In the genomic region with DNA sequence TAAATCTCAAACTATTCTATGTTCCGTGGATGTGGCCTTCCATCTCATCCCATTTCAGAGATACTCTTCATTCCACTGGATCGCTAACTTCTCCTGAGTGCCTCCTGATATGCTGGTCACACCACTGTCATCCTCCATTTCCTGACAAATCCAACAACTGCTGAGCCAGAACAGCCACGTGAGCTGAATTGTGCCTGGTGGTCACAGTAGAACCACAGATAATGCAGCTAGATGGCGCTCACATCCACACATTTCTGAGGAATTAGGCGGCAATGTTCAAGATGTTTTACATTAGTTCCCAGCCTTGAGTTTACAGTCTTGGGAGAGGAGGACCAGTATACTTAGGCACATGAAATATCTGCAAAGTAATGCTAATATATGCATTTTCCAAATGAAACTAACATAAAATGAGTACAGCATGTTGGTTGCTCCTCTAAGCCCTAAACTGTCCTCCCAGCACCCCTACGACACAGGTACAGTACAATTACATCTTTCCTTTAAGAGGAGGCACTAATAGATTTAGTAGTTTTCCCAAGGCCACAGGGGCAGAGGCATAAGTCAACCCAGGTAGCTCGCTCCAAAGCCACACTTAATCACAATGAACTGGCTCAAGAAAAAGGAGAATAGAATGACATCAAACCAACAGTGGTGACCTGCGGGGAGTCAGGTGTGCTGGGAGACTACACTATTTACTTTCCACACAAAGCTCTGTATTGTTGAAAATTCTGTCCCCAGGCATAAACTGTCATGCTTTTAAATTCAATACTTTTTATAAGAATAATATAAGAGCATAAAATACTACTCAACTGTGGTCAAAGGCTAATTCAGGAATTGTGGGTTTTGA, we compare ENCODE assay signal across 8 cellular contexts.
DNase-seq lines count a peak whose midpoint lies in the region; ATAC-seq, FAIRE-seq and TF ChIP-seq lines count a peak whose summit lies in the region.

No MANE protein-coding gene starts in this region.

- H3K27me3 ChIP-seq in BE2C (no peaks in the 10 kb centered on the region), pancreas (no peaks in the 10 kb centered on the region), uterus (no peaks in the 10 kb centered on the region)

- FAIRE-seq in pancreas (lab: Jason Lieb, UNC) = peak; percentile 64

- peak; percentile 88 for TF ChIP-seq CTCF in BE2C (IDR thresholded peaks at IDR 0.05; ENCODE audit: low read depth, low read length)
- peak; percentile 76 for TF ChIP-seq CTCF in RWPE1 (conservative IDR thresholded peaks at IDR 0.05; ENCODE audit: low read depth)
- TF ChIP-seq CTCF in pancreas (IDR thresholded peaks at IDR 0.05) = peak; percentile 32 to 58 (median 49)
- TF ChIP-seq CTCF in uterus (IDR thresholded peaks at IDR 0.05) = peak; percentile 63 to 77 (median 72)

- H3K4me1 ChIP-seq in BE2C (no peaks in the 10 kb centered on the region; the same call in 1 of the 2 replicates), pancreas (no peaks in the 10 kb centered on the region), uterus (no peaks in the 10 kb centered on the region)

- intact Hi-C loops in pancreas (cut with DNase I) (loop anchor here in 1 of 3 donors (5.0 kb wide), 1 partner anchor 282 kb away; no protein-coding TSS in a partner anchor), uterus (cut with DNase I; ENCODE audit: low total_unique reads) (no loop called here)

- H3K27ac ChIP-seq in RWPE1 (no peak overlapping the region), pancreas (no peak overlapping the region), uterus (no peak overlapping the region)

- CTCF ChIA-PET in RWPE1 (lab: Yijun Ruan, JAX) = interaction anchor here (0.5 to 3.0 kb wide), 20 partner anchors 9 to 768 kb away, joined by 3 to 19 read pairs (median 3); no protein-coding TSS in a partner anchor

- no peaks in the 10 kb centered on the region for H3K9me3 ChIP-seq in BE2C
- H3K9me3 ChIP-seq in pancreas = no peaks in the 10 kb centered on the region
- no peaks in the 10 kb centered on the region for H3K9me3 ChIP-seq in uterus

- no peak for TF ChIP-seq POLR2A in uterus (IDR thresholded peaks at IDR 0.05)

- no peak overlapping the region for H3K4me3 ChIP-seq in BE2C (ENCODE audit: low read depth, low read length)
- no peak overlapping the region for H3K4me3 ChIP-seq in pancreas
- no peak overlapping the region for H3K4me3 ChIP-seq in uterus

- 24 to 28% methylated on average over 8 of the region's 8 CpGs for WGBS in pancreas, 2 donors

- DNase-seq in BE2C = peak; percentile 80
- peak; percentile 24 for DNase-seq in GM19238 (ENCODE audit: insufficient read length, low spot score)
- peak; percentile 92 for DNase-seq in LHCN-M2 (ENCODE audit: low read depth)
- peak; percentile 82 for DNase-seq in RWPE1 (ENCODE audit: low spot score)
- DNase-seq in activated naive CD4-positive, alpha-beta T cell treated with Interleukin-2 at 50 U/mL for 16 hours = peak; percentile 50
- peak; percentile 72 for DNase-seq in glomerular endothelial cell (ENCODE audit: extremely low read depth, low read depth, low spot score)
- peak in 4 of 6 donors; percentile 49 to 73 (median 61) for DNase-seq in pancreas
- peak; percentile 65 to 72 for DNase-seq in uterus

- peak; percentile 89 to 98 (median 98) for ATAC-seq in pancreas

- POLR2A ChIA-PET in RWPE1 (lab: Yijun Ruan, JAX; ENCODE audit: low non-redundant PET) = no interaction called here

- H3K36me3 ChIP-seq in BE2C (no peaks in the 10 kb centered on the region), pancreas (no peaks in the 10 kb centered on the region), uterus (no peaks in the 10 kb centered on the region)

Comparison
In these comparisons a context has a peak if more than half of its experiments do, and no peak if none do; other contexts are left out.
1. DNase-seq: peak in every context shown above with its lines; median percentile 92 in LHCN-M2; 82 in RWPE1; 80 in BE2C; 72 in glomerular endothelial cell; 68 in uterus; 61 in pancreas; 50 in activated naive CD4-positive, alpha-beta T cell treated with Interleukin-2 at 50 U/mL for 16 hours; 24 in GM19238.